ENCODE assay signal across 23 cellular contexts in the genomic region with DNA sequence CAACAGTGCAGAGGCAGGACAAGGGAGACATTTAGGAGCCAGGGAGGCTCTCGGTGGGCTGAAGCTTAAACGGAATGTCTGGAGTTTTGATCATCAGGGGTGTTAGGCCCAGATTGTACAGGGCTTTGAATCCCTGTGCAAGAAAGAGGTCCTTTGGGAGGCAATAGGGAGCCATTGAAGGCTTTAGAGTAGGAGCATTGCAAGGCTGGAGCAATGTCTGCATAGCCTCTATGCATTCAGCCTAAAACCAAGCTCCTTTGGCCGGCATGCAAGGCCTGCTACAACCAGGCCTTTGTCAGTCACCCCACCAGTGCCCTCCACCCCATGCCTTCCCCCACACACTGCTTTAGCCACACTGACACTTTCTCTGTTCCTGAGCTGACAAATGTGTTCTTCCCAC. TPM values are rescaled to one million over a fixed set of nuclear protein-coding genes. Genes with fewer than 3 reads are reported as not detected.
A peak's percentile ranks its signal among the peaks of the same experiment; 100 is the strongest.
DNase-seq lines count a peak whose midpoint lies in the region; ATAC-seq, FAIRE-seq and TF ChIP-seq lines count a peak whose summit lies in the region.
"Had no signal": no experiment of that assay in that cellular context is flagged by ENCODE, and none has a peak within 500 bp of the region (broad histone marks: within the 10 kb centered on the region; RNA-seq: fewer than 3 reads in every experiment).

No MANE protein-coding gene starts in this region.

- H3K4me3 Mint-ChIP-seq in nephron progenitor cell: peak overlapping the region; percentile 12
- H3K4me3 Mint-ChIP-seq: CD4-positive, alpha-beta memory T cell had no signal

- CTCF ChIA-PET in A549 (lab: Yijun Ruan, JAX): interaction anchor here (1.4 to 2.9 kb wide), 7 partner anchors 10 to 157 kb away, joined by 3 to 16 read pairs (median 5); no protein-coding TSS in a partner anchor
- CTCF ChIA-PET in HEK293 (lab: Yijun Ruan, JAX): interaction anchor here (0.5 kb wide), 1 partner anchor 179 kb away, joined by 3 read pairs; no protein-coding TSS in a partner anchor
- CTCF ChIA-PET in H1 (lab: Charles Lee; ENCODE audit: partially characterized antibody): interaction anchor here (0.8 to 5.7 kb wide), 5 partner anchors 8 to 148 kb away, joined by 3 to 36 read pairs (median 3); no protein-coding TSS in a partner anchor

- 59% methylated on average over 3 of the region's 3 CpGs for WGBS in A549 (ENCODE audit: missing lambda C conversion rate)
- WGBS in H1 (ENCODE audit: extremely low coverage in 1 of 2, insufficient coverage in 1 of 2, insufficient read length in 1 of 2, insufficient replicate concordance in 2 of 2, low coverage in 1 of 2, low lambda C conversion rate in 2 of 2, missing lambda C conversion rate in 1 of 2), 2 experiments: 91% methylated on average over 3 of the region's 3 CpGs; no CpG with 5 or more reads in 1 of the 2 experiments
- 68 to 82% methylated on average over 3 of the region's 3 CpGs for WGBS in tibial nerve, 2 donors

- peak overlapping the region; percentile 70; the same call in 1 of the 2 replicates for H2BK12ac ChIP-seq in H1 (ENCODE audit: low read depth, low read length)

- H3K36me3 ChIP-seq in HEK293 (ENCODE audit: control insufficient read depth in 2 of 2, insufficient read depth in 1 of 2, low read length in 2 of 2): no peaks in the 10 kb centered on the region
- H3K36me3 ChIP-seq in H1 (ENCODE audit: control insufficient read depth in 2 of 4, insufficient read depth in 4 of 4, low read length in 3 of 4): no peaks in the 10 kb centered on the region
- H3K36me3 ChIP-seq in BE2C: no peaks in the 10 kb centered on the region
- no peaks in the 10 kb centered on the region for H3K36me3 ChIP-seq in tibial nerve
- H3K36me3 ChIP-seq: BLaER1 had no signal

- no peaks in the 10 kb centered on the region for H3K79me1 ChIP-seq in H1 (ENCODE audit: low read depth, low read length)

- H3K18ac ChIP-seq in H1 (ENCODE audit: extremely low read depth, low read length): no peak overlapping the region

- no peaks in the 10 kb centered on the region for H4K20me1 ChIP-seq in H1 (replicated peaks in 1 of 2; ENCODE audit: control insufficient read depth in 1 of 2, insufficient read depth in 2 of 2, low read length in 2 of 2)

- no peaks in the 10 kb centered on the region for H3K79me2 ChIP-seq in H1 (ENCODE audit: control insufficient read depth in 1 of 2, insufficient read depth in 2 of 2, low read length in 2 of 2)

- no peak overlapping the region for H2BK5ac ChIP-seq in H1 (ENCODE audit: low read depth, low read length)

- TF ChIP-seq POLR2A in A549 (IDR thresholded peaks at IDR 0.05; ENCODE audit: low read length): no peak
- TF ChIP-seq POLR2A in H1 (IDR thresholded peaks at IDR 0.05; ENCODE audit: control extremely low read depth in 1 of 2, low read depth in 2 of 2, low read length in 2 of 2): no peak
- TF ChIP-seq POLR2A in tibial nerve (IDR thresholded peaks at IDR 0.05): no peak

- no peak overlapping the region for H3K4ac ChIP-seq in H1 (replicated peaks; ENCODE audit: insufficient read length, low read depth, low read length)

- H3K56ac ChIP-seq in H1 (replicated peaks; ENCODE audit: insufficient read length, low read depth, low read length): no peak overlapping the region

- H3K4me1 ChIP-seq in A549: no peaks in the 10 kb centered on the region
- H3K4me1 ChIP-seq in HEK293 (ENCODE audit: control insufficient read depth, insufficient read depth, low read length): no peaks in the 10 kb centered on the region
- H3K4me1 ChIP-seq in H1 (replicated peaks in 1 of 4; ENCODE audit: control insufficient read depth in 3 of 4, insufficient read depth in 4 of 4, low read length in 3 of 4): peaks cover 0 to 18% (median 9%) of the 10 kb centered on the region in 4 experiments; a peak in 5 of 7 replicates
- H3K4me1 ChIP-seq in BE2C: no peaks in the 10 kb centered on the region
- no peaks in the 10 kb centered on the region for H3K4me1 ChIP-seq in tibial nerve

- TF ChIP-seq EP300 in A549 (IDR thresholded peaks at IDR 0.05) (no peak), H1 (IDR thresholded peaks at IDR 0.05; ENCODE audit: borderline replicate concordance in 1 of 2, low read depth in 2 of 2, low read length in 2 of 2) (no peak), tibial nerve (IDR thresholded peaks at IDR 0.05) (no peak)

- no peaks in the 10 kb centered on the region for H3K36me3 Mint-ChIP-seq in nephron progenitor cell (ENCODE audit: low read depth)
- H3K36me3 Mint-ChIP-seq: CD14-positive monocyte; CD4-positive, alpha-beta memory T cell had no signal

- POLR2A ChIA-PET in A549 (lab: Yijun Ruan, JAX) (no interaction called here), HEK293 (lab: Yijun Ruan, JAX) (no interaction called here), H1 (lab: Charles Lee; ENCODE audit: partially characterized antibody) (interaction anchor here (1.6 kb wide), 1 partner anchor 22 kb away, joined by 3 read pairs; no protein-coding TSS in a partner anchor)

- H3K9me3 ChIP-seq in A549 (no peaks in the 10 kb centered on the region), HEK293 (ENCODE audit: control insufficient read depth, insufficient read depth, low read depth, low read length) (no peaks in the 10 kb centered on the region), H1 (ENCODE audit: insufficient read depth in 2 of 2, low read depth in 1 of 2, low read length in 1 of 2) (0 out of 4 replicates have a peak, but pooled peaks cover 0 to under 1% of the 10 kb centered on the region in 2 experiments), BE2C (no peaks in the 10 kb centered on the region), tibial nerve (no peaks in the 10 kb centered on the region)
- H3K9me3 ChIP-seq: BLaER1 had no signal

- no peak overlapping the region for H4K8ac ChIP-seq in H1 (ENCODE audit: extremely low read depth, insufficient read depth, low read length)

- no peak overlapping the region for H4K91ac ChIP-seq in H1 (replicated peaks; ENCODE audit: insufficient read length, low read length)

- no peak overlapping the region for H3K23ac ChIP-seq in H1 (ENCODE audit: insufficient read length)

- TF ChIP-seq RAD21 in A549 (conservative IDR thresholded peaks at IDR 0.05 in 1 of 2, IDR thresholded peaks at IDR 0.05 in 1 of 2) (no peak), H1 (IDR thresholded peaks at IDR 0.05 in 1 of 2, conservative IDR thresholded peaks at IDR 0.05 in 1 of 2; ENCODE audit: low read depth in 2 of 2, low read length in 2 of 2) (no peak)

- peaks cover 14% of the 10 kb centered on the region for H3K27me3 Mint-ChIP-seq in nephron progenitor cell (ENCODE audit: low read depth, poor library complexity)

- ATAC-seq in A549: no peak
- ATAC-seq: HCT116, HepG2 had no signal

- no peak overlapping the region for H2AK5ac ChIP-seq in H1 (ENCODE audit: low read depth, low read length)

- H3K27me3 ChIP-seq in H1 (replicated peaks in 1 of 4; ENCODE audit: control insufficient read depth in 3 of 4, extremely low read depth in 1 of 4, insufficient read depth in 3 of 4, low read length in 3 of 4) (peaks cover 0 to 5% (median 1%) of the 10 kb centered on the region in 4 experiments; a peak in 2 of 7 replicates), BE2C (no peaks in the 10 kb centered on the region), tibial nerve (peaks cover 0 to 29% of the 10 kb centered on the region in 2 donors)

- DNase-seq in A549 (ENCODE audit: low read depth in 1 of 2, low spot score in 1 of 2) (no peak), H1 (ENCODE audit: low read depth in 1 of 2, low spot score in 2 of 2) (no peak), nephron progenitor cell (no peak), BE2C (no peak), tibial nerve (ENCODE audit: low spot score in 2 of 2) (no peak), iPS-NIHi11 (ENCODE audit: low spot score) (no peak), globus pallidus (ENCODE audit: low spot score) (no peak)
- DNase-seq: AML-193; CD4-positive, alpha-beta memory T cell; DMS153; DMS79; GDM1; GM23248 had no signal

- H3K4me3 ChIP-seq in A549 (no peak overlapping the region), HEK293 (ENCODE audit: low read depth, low read length) (no peak overlapping the region), H1 (ENCODE audit: extremely low read depth in 1 of 4, insufficient read depth in 2 of 4, low read depth in 3 of 4, low read length in 4 of 4) (no peak overlapping the region), BE2C (ENCODE audit: low read depth, low read length) (no peak overlapping the region), tibial nerve (no peak overlapping the region)
- H3K4me3 ChIP-seq: BLaER1, GM23248 had no signal

- H3K27ac Mint-ChIP-seq in nephron progenitor cell: no peak overlapping the region
- H3K27ac Mint-ChIP-seq: CD14-positive monocyte; CD4-positive, alpha-beta memory T cell had no signal

- no peak overlapping the region for H2AFZ ChIP-seq in H1 (ENCODE audit: low read length)
- H2AFZ ChIP-seq: GM23248 had no signal

- no peak overlapping the region; a peak in 1 of 7 replicates for H3K9ac ChIP-seq in H1 (replicated peaks in 1 of 4; ENCODE audit: extremely low read depth in 1 of 4, low read depth in 3 of 4, low read length in 3 of 4)
- H3K9ac ChIP-seq: BLaER1, GM23248 had no signal

- H2BK120ac ChIP-seq in H1 (replicated peaks; ENCODE audit: low read depth, low read length): no peak overlapping the region

- no peak overlapping the region for H3K14ac ChIP-seq in H1 (ENCODE audit: insufficient read length)

- no peak overlapping the region for H2BK15ac ChIP-seq in H1 (ENCODE audit: low read length)

- FAIRE-seq in A549 (lab: Jason Lieb, UNC) (no peak), H1 (lab: Jason Lieb, UNC) (no peak)
- FAIRE-seq: A204.1, GM12892, GM18507, HepG2 had no signal

- no peak overlapping the region for H3K27ac ChIP-seq in A549
- no peak overlapping the region for H3K27ac ChIP-seq in HEK293 (ENCODE audit: extremely low read depth, low read depth, low read length)
- H3K27ac ChIP-seq in H1 (ENCODE audit: low read depth, low read length): no peak overlapping the region
- no peak overlapping the region for H3K27ac ChIP-seq in tibial nerve
- H3K27ac ChIP-seq: BLaER1, GM23248 had no signal

- H4K5ac ChIP-seq in H1 (ENCODE audit: insufficient read length, low read depth, low read length): no peak overlapping the region

- H3K4me1 Mint-ChIP-seq in nephron progenitor cell: peaks cover 88% of the 10 kb centered on the region
- H3K4me1 Mint-ChIP-seq: CD14-positive monocyte; CD4-positive, alpha-beta memory T cell had no signal

- TF ChIP-seq CTCF in A549 (IDR thresholded peaks at IDR 0.05) (no peak), HEK293 (tag by site-specific recombination; IDR thresholded peaks at IDR 0.05) (no peak), H1 (IDR thresholded peaks at IDR 0.05; ENCODE audit: control extremely low read depth in 1 of 3, insufficient read depth in 1 of 3, low read depth in 1 of 3, low read length in 3 of 3) (no peak), nephron progenitor cell (IDR thresholded peaks at IDR 0.05) (no peak), BE2C (IDR thresholded peaks at IDR 0.05; ENCODE audit: low read depth, low read length) (no peak), tibial nerve (IDR thresholded peaks at IDR 0.05) (no peak)

- H3K4me2 ChIP-seq in A549 (no peak overlapping the region), H1 (ENCODE audit: insufficient read depth in 1 of 2, low read depth in 2 of 2, low read length in 2 of 2) (no peak overlapping the region)

- no peaks in the 10 kb centered on the region for H3K9me3 Mint-ChIP-seq in nephron progenitor cell
- H3K9me3 Mint-ChIP-seq: CD14-positive monocyte had no signal

- no peaks in the 10 kb centered on the region for H3K23me2 ChIP-seq in H1 (ENCODE audit: low read depth, low read length)

- H2BK20ac ChIP-seq in H1 (ENCODE audit: low read length): no peak overlapping the region

RNA-seq across cellular contexts. Expression of a gene that starts 47.4 kb away (rescaled TPM):
- not detected in 2 replicates for polyA plus RNA-seq in A549 (2011; rRNA removed)
- polyA plus RNA-seq in A549 (2012; cell fraction: cytosol; rRNA removed): not detected in 2 replicates
- polyA plus RNA-seq in A549 (2012; cell fraction: nucleus; rRNA removed): not detected in 2 replicates
- polyA plus RNA-seq in A549 (2017; fragmentation: RNase III; extraction: RNeasy Plus Mini Kit Qiagen cat#74134 plus additional on column Dnase treatment): not detected in 3 replicates
- not detected in 2 replicates for polyA minus RNA-seq in A549 (2011; rRNA and poly(A)+ RNA removed)
- not detected in 2 replicates for total RNA-seq in H1 (2021; fragmentation: NEBNext Ultra II Directional; extraction: Animal tissue kit (Norgen Biotek cat#: 25700))
- polyA plus RNA-seq in H1 (2011; rRNA removed): 0.19 TPM in 1 of 2 replicates, not detected in the other
- polyA plus RNA-seq in H1 (2011; cell fraction: cytosol; rRNA removed): not detected
- polyA plus RNA-seq in H1 (2011; cell fraction: nucleus; rRNA removed): not detected
- not detected in 4 replicates for polyA plus RNA-seq in H1 (2012, experiment 1 of 2)
- polyA plus RNA-seq in H1 (2012, experiment 2 of 2): not detected
- polyA plus RNA-seq in H1 (2013, experiment 1 of 2): 0.12 TPM
- polyA plus RNA-seq in H1 (2013, experiment 2 of 2): 0.06 TPM
- polyA minus RNA-seq in H1 (2011; rRNA and poly(A)+ RNA removed): not detected in 2 replicates
- not detected for polyA minus RNA-seq in H1 (2011; cell fraction: cytosol; rRNA and poly(A)+ RNA removed)
- polyA minus RNA-seq in H1 (2011; cell fraction: nucleus; rRNA and poly(A)+ RNA removed): not detected
- not detected for polyA plus RNA-seq in BE2C (2012; ENCODE audit: insufficient read depth, insufficient read length, low read depth)
- not detected for total RNA-seq in tibial nerve
- total RNA-seq: CD4-positive, alpha-beta memory T cell; Daoy; GM23248; H7; HepG2 had no signal
- polyA plus RNA-seq: CD14-positive monocyte; CD4-positive, alpha-beta memory T cell; GM23248; HepG2 had no signal
